ENCODE assay signal across 23 cellular contexts in genomic region chr5:148467958-148468357, GRCh38.
DNase-seq lines count a peak whose midpoint lies in the region; ATAC-seq, FAIRE-seq and TF ChIP-seq lines count a peak whose summit lies in the region.
"Had no signal": no experiment of that assay in that cellular context is flagged by ENCODE, and none has a peak within 500 bp of the region (broad histone marks: within the 10 kb centered on the region; RNA-seq: fewer than 3 reads in every experiment).

No MANE protein-coding gene starts in this region.

- H3K27me3 ChIP-seq in right atrium auricular region (no peaks in the 10 kb centered on the region), bronchial epithelial cell (ENCODE audit: control insufficient read depth, insufficient read depth, low read length) (no peaks in the 10 kb centered on the region)
- H3K27me3 ChIP-seq: BLaER1 had no signal

- H3K4me3 ChIP-seq in right atrium auricular region (no peak overlapping the region), bronchial epithelial cell (ENCODE audit: low read depth, low read length) (no peak overlapping the region)
- H3K4me3 ChIP-seq: BLaER1, SK-N-MC had no signal

- peaks cover 0 to 34% of the 10 kb centered on the region in 2 donors for H3K4me1 ChIP-seq in right atrium auricular region
- H3K4me1 ChIP-seq: BLaER1 had no signal

- H3K27ac ChIP-seq in right atrium auricular region, result peak overlapping the region; percentile 76 to 91
- H3K27ac ChIP-seq: BLaER1, RWPE1, SK-N-MC had no signal

- intact Hi-C loops in left ventricle myocardium superior (cut with micrococcal nuclease), result no loop called here

- no peak for TF ChIP-seq CTCF in right atrium auricular region (IDR thresholded peaks at IDR 0.05)
- TF ChIP-seq CTCF in bronchial epithelial cell (IDR thresholded peaks at IDR 0.05; ENCODE audit: insufficient read depth, low read length, severe bottlenecking), result no peak
- TF ChIP-seq CTCF in GM13977 (IDR thresholded peaks at IDR 0.05; ENCODE audit: extremely low read depth, insufficient read depth, missing control alignments), result no peak

- FAIRE-seq in bronchial epithelial cell (lab: Jason Lieb, UNC), result peak; percentile 62
- FAIRE-seq: A204.1, H54 had no signal

- ATAC-seq in left ventricle myocardium superior (no peak), GM21528 (IDR thresholded peaks at IDR 0.05; ENCODE audit: low FRiP score, unreplicated experiment) (no peak)
- ATAC-seq: Panc1 had no signal

- H3K36me3 ChIP-seq in right atrium auricular region (no peaks in the 10 kb centered on the region), bronchial epithelial cell (ENCODE audit: control insufficient read depth, insufficient read depth, low read length) (no peaks in the 10 kb centered on the region)
- H3K36me3 ChIP-seq: BLaER1 had no signal

- in situ Hi-C loops in GM13977 (cut with MboI; ENCODE audit: low pct_unique_long_range_greater_than_20kb, low sequenced_read_pairs, unreplicated experiment), result no loop called here

- DNase-seq in right atrium auricular region (ENCODE audit: low spot score), result no peak
- no peak for DNase-seq in left ventricle myocardium superior
- DNase-seq in NCI-H2196 (lab: John Stamatoyannopoulos, UW; ENCODE audit: unreplicated experiment), result peak; percentile 17
- DNase-seq in bronchial epithelial cell (ENCODE audit: low read depth), result no peak
- DNase-seq in GM13977 (ENCODE audit: low spot score), result no peak
- no peak for DNase-seq in NCI-H146 treated with DMSO at 0.1 percent for 48 hours (lab: John Stamatoyannopoulos, UW; ENCODE audit: unreplicated experiment)
- DNase-seq: CD4-positive, CD25-positive, alpha-beta regulatory T cell; DMS153; NCI-H1048; NCI-H1417; NCI-H1694 treated with DMSO at 0.1 percent for 48 hours; NCI-H2171 treated with DMSO at 0.1 percent for 48 hours; NCI-H446; NCI-H524 treated with DMSO at 0.1 percent for 48 hours; NCI-H82; SHP77 treated with DMSO at 0.1 percent for 48 hours had no signal

- no peaks in the 10 kb centered on the region for H3K9me3 ChIP-seq in right atrium auricular region
- H3K9me3 ChIP-seq: BLaER1 had no signal
